In the genomic region with DNA sequence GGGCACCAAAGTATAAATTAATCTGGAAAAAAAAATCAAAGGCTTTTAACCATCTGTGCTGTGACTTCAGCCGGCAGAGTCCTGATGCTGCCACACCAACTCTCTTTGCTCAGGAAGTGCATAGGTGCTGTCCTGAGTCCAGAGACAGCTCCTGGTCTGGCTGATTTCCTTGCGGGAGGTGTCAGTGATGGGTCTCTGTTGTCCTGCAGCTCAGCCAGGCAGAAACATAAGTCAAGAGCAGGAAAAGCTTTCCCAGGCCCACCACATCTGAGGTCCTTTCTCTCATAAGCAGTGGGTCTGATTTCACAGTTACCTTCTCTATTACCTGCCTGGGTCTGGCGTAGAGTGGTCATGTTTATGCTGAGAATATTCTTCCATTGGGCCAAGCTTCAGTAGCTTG, we compare ENCODE assay signal across 18 cellular contexts.
"Had no signal": no experiment of that assay in that cellular context is flagged by ENCODE, and none has a peak within 500 bp of the region (broad histone marks: within the 10 kb centered on the region; RNA-seq: fewer than 3 reads in every experiment).

No MANE protein-coding gene starts in this region.

- H3K4me1 Mint-ChIP-seq: central memory CD8-positive, alpha-beta T cell; memory B cell; mesothelial cell of epicardium had no signal

- H3K27me3 Mint-ChIP-seq: stimulated activated naive CD8-positive, alpha-beta T cell treated with anti-CD3 and anti-CD28 coated beads, Interleukin-15, Interleukin-2, amounts not matched to agents 100 ng/mL and 50 ng/mL, for 24 hours had no signal

- H3K4me3 Mint-ChIP-seq: central memory CD8-positive, alpha-beta T cell; memory B cell; mesothelial cell of epicardium; natural killer cell; neural progenitor cell; stimulated activated naive CD8-positive, alpha-beta T cell treated with anti-CD3 and anti-CD28 coated beads, Interleukin-15, Interleukin-2, amounts not matched to agents 100 ng/mL and 50 ng/mL, for 24 hours had no signal

- ATAC-seq: natural killer cell had no signal

- H3K27ac ChIP-seq: lower lobe of right lung, neural progenitor cell, tibial artery had no signal

- H3K4me1 ChIP-seq: neural progenitor cell, psoas muscle had no signal

- H3K27ac Mint-ChIP-seq: memory B cell; mesothelial cell of epicardium; neural progenitor cell; stimulated activated naive CD8-positive, alpha-beta T cell treated with anti-CD3 and anti-CD28 coated beads, Interleukin-15, Interleukin-2, amounts not matched to agents 100 ng/mL and 50 ng/mL, for 24 hours had no signal

- H3K9ac ChIP-seq: neural progenitor cell had no signal

- H2AFZ ChIP-seq: neural progenitor cell had no signal

- H3K36me3 Mint-ChIP-seq: memory B cell, mesothelial cell of epicardium, natural killer cell, neural progenitor cell had no signal

- H3K36me3 ChIP-seq: heart left ventricle, left lung, lower lobe of right lung, neural progenitor cell, tibial artery had no signal

- DNase-seq: cortex of kidney; dorsolateral prefrontal cortex; effector CD8-positive, alpha-beta T cell; heart left ventricle; hippocampal formation; left lung; lower lobe of right lung; natural killer cell; occipital lobe; psoas muscle; retina; stimulated activated CD4-positive, alpha-beta T cell treated with anti-CD3 and anti-CD28 coated beads, Interleukin-2, amount 100 ng/mL, for 48 hours; tibial artery had no signal

- H3K4me2 ChIP-seq: neural progenitor cell had no signal

- H3K27me3 ChIP-seq: heart left ventricle, neural progenitor cell, tibial artery had no signal

- H3K9me3 ChIP-seq: left lung, lower lobe of right lung, psoas muscle, tibial artery had no signal

- H3K9me3 Mint-ChIP-seq: central memory CD8-positive, alpha-beta T cell; memory B cell; mesothelial cell of epicardium; natural killer cell; neural progenitor cell; stimulated activated naive CD8-positive, alpha-beta T cell treated with anti-CD3 and anti-CD28 coated beads, Interleukin-15, Interleukin-2, amounts not matched to agents 100 ng/mL and 50 ng/mL, for 24 hours had no signal

- H3K4me3 ChIP-seq: dorsolateral prefrontal cortex, heart left ventricle, left lung, lower lobe of right lung, neural progenitor cell, psoas muscle, tibial artery had no signal
